In genomic region chr7:29327455-29327854, GRCh38 we compare ENCODE assay signal across 1 cellular context.
TF ChIP-seq lines count a peak whose summit lies in the region.

No MANE protein-coding gene starts in this region.

TF ChIP-seq in GM23338, 12 proteins besides CTCF, POLR2A, EP300 and RAD21 (continued from another document):
- TF ChIP-seq ETS1 (IDR thresholded peaks at IDR 0.05) (no peak), ZNF462 (CRISPR knock-in tag; IDR thresholded peaks at IDR 0.05) (no peak)
TF ChIP-seq in GM23338: peak in this region for 0.
